ENCODE assay signal across 1 cellular context in genomic region chr19:11089254-11090013, GRCh38.
A peak's percentile ranks its signal among the peaks of the same experiment; 100 is the strongest.
TF ChIP-seq lines count a peak whose summit lies in the region.

Gene LDLR, plus strand, starts transcription at chr19:11089463. Its CDS starts 86 bp downstream, at chr19:11089549.

TF ChIP-seq in HEK293, 187 proteins besides CTCF, POLR2A, EP300 and RAD21 (continued from another document and continues in another):
- TF ChIP-seq ZNF398 (tag by site-specific recombination; IDR thresholded peaks at IDR 0.05) (0 out of 2 replicates have a peak, but pooled peaks have one; percentile 22), ZNF843 (tag by site-specific recombination; IDR thresholded peaks at IDR 0.05) (no peak; the same call in 1 of the 2 replicates), GLIS1 (tag by site-specific recombination; IDR thresholded peaks at IDR 0.05) (peak; percentile 43), ZNF248 (tag by site-specific recombination; IDR thresholded peaks at IDR 0.05) (no peak), HIC1 (tag by site-specific recombination; IDR thresholded peaks at IDR 0.05) (no peak), ZSCAN4 (tag by site-specific recombination; IDR thresholded peaks at IDR 0.05) (no peak), ZNF24 (tag by site-specific recombination; IDR thresholded peaks at IDR 0.05) (0 out of 2 replicates have a peak, but pooled peaks have one; percentile 37), ZNF292 (tag by site-specific recombination; IDR thresholded peaks at IDR 0.05; ENCODE audit: borderline replicate concordance, low read depth) (no peak), REPIN1 (tag by site-specific recombination; IDR thresholded peaks at IDR 0.05; ENCODE audit: low read depth) (no peak), ZNF670 (tag by site-specific recombination; IDR thresholded peaks at IDR 0.05; ENCODE audit: low read depth) (no peak), ZNF488 (tag by site-specific recombination; IDR thresholded peaks at IDR 0.05) (no peak), ZNF280C (tag by site-specific recombination; IDR thresholded peaks at IDR 0.05) (no peak), ZNF404 (tag by site-specific recombination; IDR thresholded peaks at IDR 0.05) (no peak), ZNF184 (tag by site-specific recombination; IDR thresholded peaks at IDR 0.05) (no peak), ELK4 (IDR thresholded peaks at IDR 0.05; ENCODE audit: borderline replicate concordance, low read depth, low read length) (no peak), TSHZ1 (tag by site-specific recombination; IDR thresholded peaks at IDR 0.05; ENCODE audit: borderline replicate concordance) (no peak), ZNF169 (tag by site-specific recombination; IDR thresholded peaks at IDR 0.05) (no peak), KLF9 (tag by site-specific recombination; IDR thresholded peaks at IDR 0.05; ENCODE audit: low read depth) (no peak), ZNF16 (tag by site-specific recombination; IDR thresholded peaks at IDR 0.05; ENCODE audit: low read depth) (no peak), SETDB1 (IDR thresholded peaks at IDR 0.05; ENCODE audit: insufficient read length, low read length) (peak; percentile 15), SP7 (tag by site-specific recombination; IDR thresholded peaks at IDR 0.05) (peak; percentile 27; the same call in 1 of the 2 replicates), ZNF529 (tag by site-specific recombination; IDR thresholded peaks at IDR 0.05; ENCODE audit: insufficient replicate concordance) (no peak), PATZ1 (tag by site-specific recombination; IDR thresholded peaks at IDR 0.05) (peak; percentile 65; the same call in 1 of the 2 replicates), BCL11A (tag by site-specific recombination; IDR thresholded peaks at IDR 0.05; ENCODE audit: low read depth) (0 out of 2 replicates have a peak, but pooled peaks have one; percentile 36), ZSCAN5A (tag by site-specific recombination; IDR thresholded peaks at IDR 0.05) (no peak), ZNF146 (tag by site-specific recombination; IDR thresholded peaks at IDR 0.05) (no peak), ZNF423 (tag by site-specific recombination; IDR thresholded peaks at IDR 0.05) (peak; percentile 43; the same call in 1 of the 2 replicates), INSM2 (tag by site-specific recombination; IDR thresholded peaks at IDR 0.05) (no peak; the same call in 1 of the 2 replicates), ZNF223 (tag by site-specific recombination; IDR thresholded peaks at IDR 0.05) (no peak), ZNF121 (tag by site-specific recombination; IDR thresholded peaks at IDR 0.05) (peak; percentile 57; the same call in 1 of the 2 replicates), OSR2 (tag by site-specific recombination; IDR thresholded peaks at IDR 0.05) (no peak), ZBTB10 (tag by site-specific recombination; IDR thresholded peaks at IDR 0.05) (peak; percentile 42)
